12 cellular contexts compared by ENCODE assay signal in genomic region chr19:21143846-21144245, GRCh38. TPM values are rescaled to one million over a fixed set of nuclear protein-coding genes. Genes with fewer than 3 reads are reported as not detected.
DNase-seq lines count a peak whose midpoint lies in the region; ATAC-seq and TF ChIP-seq lines count a peak whose summit lies in the region.
"Had no signal": no experiment of that assay in that cellular context is flagged by ENCODE, and none has a peak within 500 bp of the region (broad histone marks: within the 10 kb centered on the region; RNA-seq: fewer than 3 reads in every experiment).

No MANE protein-coding gene starts in this region.

- H3K36me3 Mint-ChIP-seq in activated T-cell treated with anti-CD3 and anti-CD28 coated beads, Interleukin-2, amount 50 U/mL, for 72 hours (ENCODE audit: insufficient read depth in 2 of 2): peaks cover 15 to 43% of the 10 kb centered on the region in 2 donors
- peaks cover 58% of the 10 kb centered on the region for H3K36me3 Mint-ChIP-seq in activated T-helper 1 cell treated with anti-CD3 and anti-CD28 coated beads, Interleukin-12 subunit alpha, Interleukin-12 subunit beta, Interleukin-2, Interleukin-4 antibody, amounts not matched to agents 30 ng/mL and 10 ng/mL and 1 ng/mL, durations not matched to agents 14 hours and 24 hours and 36 hours (ENCODE audit: low read depth)

- ATAC-seq in activated T-cell treated with anti-CD3 and anti-CD28 coated beads, Interleukin-2, amount 50 U/mL, for 72 hours (replicated peaks in 1 of 2): peak in 1 of 2 donors; percentile 25
- no peak for ATAC-seq in HG02973 (IDR thresholded peaks at IDR 0.05; ENCODE audit: unreplicated experiment)

- H3K27me3 ChIP-seq in iPS-15b (ENCODE audit: control insufficient read depth, insufficient read depth, low read length) (no peaks in the 10 kb centered on the region), smooth muscle cell (ENCODE audit: low read depth) (no peaks in the 10 kb centered on the region)
- H3K27me3 ChIP-seq: uterus had no signal

- H2AFZ ChIP-seq in smooth muscle cell (ENCODE audit: low read depth): no peak overlapping the region
- H2AFZ ChIP-seq: parathyroid adenoma had no signal

- no peaks in the 10 kb centered on the region for H3F3A ChIP-seq in smooth muscle cell (ENCODE audit: low read depth)

- peak overlapping the region; percentile 64 for H3K27ac Mint-ChIP-seq in activated T-cell treated with anti-CD3 and anti-CD28 coated beads, Interleukin-2, amount 50 U/mL, for 72 hours
- H3K27ac Mint-ChIP-seq in activated T-helper 1 cell treated with anti-CD3 and anti-CD28 coated beads, Interleukin-12 subunit alpha, Interleukin-12 subunit beta, Interleukin-2, Interleukin-4 antibody, amounts not matched to agents 30 ng/mL and 10 ng/mL and 1 ng/mL, durations not matched to agents 14 hours and 24 hours and 36 hours: no peak overlapping the region

- H3K36me3 ChIP-seq in iPS-15b (ENCODE audit: control insufficient read depth, insufficient read depth, low read length): peaks cover 27% of the 10 kb centered on the region
- H3K36me3 ChIP-seq in smooth muscle cell (ENCODE audit: low read depth): peaks cover 27% of the 10 kb centered on the region
- H3K36me3 ChIP-seq: uterus had no signal

- H3K9me3 Mint-ChIP-seq in activated T-cell treated with anti-CD3 and anti-CD28 coated beads, Interleukin-2, amount 50 U/mL, for 72 hours: peaks cover 0 to 1% of the 10 kb centered on the region in 2 donors
- H3K9me3 Mint-ChIP-seq in activated T-helper 1 cell treated with anti-CD3 and anti-CD28 coated beads, Interleukin-12 subunit alpha, Interleukin-12 subunit beta, Interleukin-2, Interleukin-4 antibody, amounts not matched to agents 30 ng/mL and 10 ng/mL and 1 ng/mL, durations not matched to agents 14 hours and 24 hours and 36 hours: peaks cover 19% of the 10 kb centered on the region

- 86% methylated on average over 1 of the region's 1 CpG for WGBS in smooth muscle cell (ENCODE audit: low lambda C conversion rate)

- H3K4me2 ChIP-seq in smooth muscle cell: peak overlapping the region; percentile 96

- H3K9me3 ChIP-seq in iPS-15b (ENCODE audit: control insufficient read depth, insufficient read depth, low read length) (peaks cover 6% of the 10 kb centered on the region), smooth muscle cell (replicated peaks; ENCODE audit: low read depth) (no peaks in the 10 kb centered on the region)
- H3K9me3 ChIP-seq: uterus had no signal

- no peak for TF ChIP-seq CTCF in smooth muscle cell (IDR thresholded peaks at IDR 0.05; ENCODE audit: borderline replicate concordance, insufficient read depth, poor library complexity, severe bottlenecking)

- H3K4me3 ChIP-seq in iPS-15b (ENCODE audit: low read depth, low read length): peak overlapping the region; percentile 1
- no peak overlapping the region for H3K4me3 ChIP-seq in smooth muscle cell
- H3K4me3 ChIP-seq: SK-N-MC, uterus had no signal

- intact Hi-C loops in activated T-helper 1 cell treated with anti-CD3 and anti-CD28 coated beads, Interleukin-12 subunit alpha, Interleukin-12 subunit beta, Interleukin-2, Interleukin-4 antibody, amounts not matched to agents 30 ng/mL and 10 ng/mL and 1 ng/mL, durations not matched to agents 14 hours and 24 hours and 36 hours (cut with micrococcal nuclease): loop anchor here (2.0 to 10.0 kb wide), 4 partner anchors 221 to 719 kb away; partner anchors contain the start of genes ZNF100, ZNF66 and ZNF85

- H3K27me3 Mint-ChIP-seq in activated T-cell treated with anti-CD3 and anti-CD28 coated beads, Interleukin-2, amount 50 U/mL, for 72 hours (ENCODE audit: low read depth): no peaks in the 10 kb centered on the region
- no peaks in the 10 kb centered on the region for H3K27me3 Mint-ChIP-seq in activated T-helper 1 cell treated with anti-CD3 and anti-CD28 coated beads, Interleukin-12 subunit alpha, Interleukin-12 subunit beta, Interleukin-2, Interleukin-4 antibody, amounts not matched to agents 30 ng/mL and 10 ng/mL and 1 ng/mL, durations not matched to agents 14 hours and 24 hours and 36 hours (ENCODE audit: insufficient read depth)

- DNase-seq in activated T-cell treated with anti-CD3 and anti-CD28 coated beads, Interleukin-2, amount 50 U/mL, for 72 hours: peak; percentile 4 to 17
- no peak for DNase-seq in activated T-cell treated with anti-CD3 and anti-CD28 coated beads, Interleukin-2, amount 50 U/mL, for 48 hours
- no peak for DNase-seq in activated T-helper 1 cell treated with anti-CD3 and anti-CD28 coated beads, Interleukin-12 subunit alpha, Interleukin-12 subunit beta, Interleukin-2, Interleukin-4 antibody, amounts not matched to agents 30 ng/mL and 10 ng/mL and 1 ng/mL, durations not matched to agents 14 hours and 24 hours and 36 hours (ENCODE audit: low spot score)
- no peak for DNase-seq in smooth muscle cell (lab: John Stamatoyannopoulos, UW; ENCODE audit: unreplicated experiment)
- no peak for DNase-seq in SIG-M5 treated with dmso at 0.1 percent for 504 hours (lab: John Stamatoyannopoulos, UW; ENCODE audit: unreplicated experiment)
- no peak for DNase-seq in NCI-H345 (lab: John Stamatoyannopoulos, UW)
- DNase-seq: DMS153, uterus had no signal

- peaks cover 46% of the 10 kb centered on the region for H3K79me2 ChIP-seq in smooth muscle cell (ENCODE audit: low read depth)

- H3K4me1 ChIP-seq in iPS-15b (ENCODE audit: control insufficient read depth, insufficient read depth, low read length) (no peaks in the 10 kb centered on the region), smooth muscle cell (ENCODE audit: low read depth) (peaks cover 7% of the 10 kb centered on the region)
- H3K4me1 ChIP-seq: parathyroid adenoma, uterus had no signal

- H3K9ac ChIP-seq in iPS-15b (ENCODE audit: low read depth, low read length) (no peak overlapping the region), smooth muscle cell (ENCODE audit: low read depth) (no peak overlapping the region)
- H3K9ac ChIP-seq: parathyroid adenoma had no signal

- peak overlapping the region; percentile 24 to 98 for H3K4me3 Mint-ChIP-seq in activated T-cell treated with anti-CD3 and anti-CD28 coated beads, Interleukin-2, amount 50 U/mL, for 72 hours
- H3K4me3 Mint-ChIP-seq in activated T-helper 1 cell treated with anti-CD3 and anti-CD28 coated beads, Interleukin-12 subunit alpha, Interleukin-12 subunit beta, Interleukin-2, Interleukin-4 antibody, amounts not matched to agents 30 ng/mL and 10 ng/mL and 1 ng/mL, durations not matched to agents 14 hours and 24 hours and 36 hours: peak overlapping the region; percentile 96

- H4K20me1 ChIP-seq in smooth muscle cell (ENCODE audit: low read depth): no peaks in the 10 kb centered on the region

- H3K4me1 Mint-ChIP-seq in activated T-cell treated with anti-CD3 and anti-CD28 coated beads, Interleukin-2, amount 50 U/mL, for 72 hours (ENCODE audit: low read depth): peaks cover 33% of the 10 kb centered on the region
- peaks cover 25% of the 10 kb centered on the region for H3K4me1 Mint-ChIP-seq in activated T-helper 1 cell treated with anti-CD3 and anti-CD28 coated beads, Interleukin-12 subunit alpha, Interleukin-12 subunit beta, Interleukin-2, Interleukin-4 antibody, amounts not matched to agents 30 ng/mL and 10 ng/mL and 1 ng/mL, durations not matched to agents 14 hours and 24 hours and 36 hours (ENCODE audit: low read depth)

- H3K27ac ChIP-seq in smooth muscle cell (ENCODE audit: low read depth): peak overlapping the region; percentile 78
- H3K27ac ChIP-seq: parathyroid adenoma, SK-N-MC, uterus had no signal

RNA-seq across cellular contexts. Expression of gene ZNF431, which starts 2.0 kb away (rescaled TPM):
- 10 to 100 TPM; 23.3 to 33.3 TPM for total RNA-seq in activated T-cell treated with anti-CD3 and anti-CD28 coated beads, Interleukin-2, amount 50 U/mL, for 72 hours
- total RNA-seq in activated T-helper 1 cell treated with anti-CD3 and anti-CD28 coated beads, Interleukin-12 subunit alpha, Interleukin-12 subunit beta, Interleukin-2, Interleukin-4 antibody, amounts not matched to agents 30 ng/mL and 10 ng/mL and 1 ng/mL, durations not matched to agents 14 hours and 24 hours and 36 hours: 16.0 and 16.8 TPM in 2 replicates
- 13.9 and 14.7 TPM in 2 replicates for total RNA-seq in smooth muscle cell
- 5.2 and 9.2 TPM in 2 replicates for polyA plus RNA-seq in smooth muscle cell

Comparison
In these comparisons a context has a peak if more than half of its experiments do, and no peak if none do; other contexts are left out.
1. DNase-seq: peak in activated T-cell treated with anti-CD3 and anti-CD28 coated beads, Interleukin-2, amount 50 U/mL, for 72 hours (2 of 2); none in activated T-cell treated with anti-CD3 and anti-CD28 coated beads, Interleukin-2, amount 50 U/mL, for 48 hours (0 of 2), activated T-helper 1 cell treated with anti-CD3 and anti-CD28 coated beads, Interleukin-12 subunit alpha, Interleukin-12 subunit beta, Interleukin-2, Interleukin-4 antibody, amounts not matched to agents 30 ng/mL and 10 ng/mL and 1 ng/mL, durations not matched to agents 14 hours and 24 hours and 36 hours (single experiment), smooth muscle cell (single experiment), SIG-M5 treated with dmso at 0.1 percent for 504 hours (single experiment) and NCI-H345 (single experiment).